In the genomic region with DNA sequence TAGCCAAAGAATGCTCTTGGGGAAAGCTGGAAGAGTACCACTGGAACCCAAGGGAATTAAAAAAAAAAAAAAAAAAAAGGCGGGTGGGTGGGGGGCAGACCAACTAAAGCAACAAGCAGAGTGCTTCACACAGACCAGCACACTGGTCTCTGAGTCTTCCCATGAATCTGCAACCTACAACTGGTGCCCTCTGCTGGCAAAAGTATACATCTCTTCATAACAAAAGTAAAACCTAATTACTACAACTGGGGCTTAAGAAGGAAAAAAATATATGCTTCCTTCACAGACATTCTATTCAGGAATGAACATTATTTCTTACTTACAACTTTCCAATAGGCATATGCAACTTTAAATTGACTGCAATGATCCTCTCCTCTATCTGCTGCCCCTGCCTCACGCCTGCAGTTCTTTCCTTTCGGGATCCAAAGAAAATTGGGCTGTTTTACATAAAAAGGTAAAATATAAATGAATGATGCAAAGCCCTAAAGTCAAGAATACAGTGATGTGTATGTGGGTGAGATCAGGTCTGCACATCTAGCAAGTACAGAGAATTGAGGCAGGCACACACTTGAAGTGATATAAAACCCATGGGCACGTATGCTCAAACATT, we compare ENCODE assay signal across 8 cellular contexts. TPM values are rescaled to one million over a fixed set of nuclear protein-coding genes. Genes with fewer than 3 reads are reported as not detected.
DNase-seq lines count a peak whose midpoint lies in the region; ATAC-seq and TF ChIP-seq lines count a peak whose summit lies in the region.

No MANE protein-coding gene starts in this region.

- CTCF ChIA-PET in activated CD4-positive, alpha-beta memory T cell treated with anti-CD3 and anti-CD28 coated beads, Interleukin-2, amount 10 ng/mL, durations not matched to agents 7 days and 5 days (lab: Charles Lee), result interaction anchor here (0.6 to 6.5 kb wide), 34 partner anchors 8 to 291 kb away, joined by 3 to 254 read pairs (median 5); a partner anchor contains a TSS

- no peak for TF ChIP-seq POLR2A in erythroblast (IDR thresholded peaks at IDR 0.05; ENCODE audit: low read length)
- TF ChIP-seq POLR2A in transverse colon (IDR thresholded peaks at IDR 0.05), result no peak

- H3K27ac ChIP-seq in transverse colon, result no peak overlapping the region

- no peaks in the 10 kb centered on the region for H3K36me3 ChIP-seq in transverse colon

- no peak for DNase-seq in AG09309 (ENCODE audit: low read depth)
- DNase-seq in NCI-H82 (lab: John Stamatoyannopoulos, UW), result peak; percentile 75
- peak; percentile 61 for DNase-seq in activated CD4-positive, alpha-beta memory T cell treated with anti-CD3 and anti-CD28 coated beads, Interleukin-2, amount 10 ng/mL, durations not matched to agents 7 days and 5 days
- DNase-seq in erythroblast (lab: John Stamatoyannopoulos, UW), result peak; percentile 66 to 80
- DNase-seq in naive B cell, result peak; percentile 42
- peak; percentile 41 for DNase-seq in transverse colon

- in situ Hi-C loops in transverse colon (cut with MboI; ENCODE audit: low pct_ligation_motif_present in 1 of 4, low pct_unique_long_range_greater_than_20kb in 1 of 4, low sequenced_read_pairs in 3 of 4), result loop anchor here in 3 of 4 donors (10.0 to 25.0 kb wide), 3 partner anchors 78 to 106 kb away; no protein-coding TSS in a partner anchor

- H3K4me3 ChIP-seq in AG09309 (ENCODE audit: control insufficient read depth, low read depth, low read length), result no peak overlapping the region
- no peak overlapping the region for H3K4me3 ChIP-seq in transverse colon

- no peaks in the 10 kb centered on the region for H3K36me3 Mint-ChIP-seq in activated CD4-positive, alpha-beta memory T cell treated with anti-CD3 and anti-CD28 coated beads, Interleukin-2, amount 10 ng/mL, durations not matched to agents 7 days and 5 days (ENCODE audit: low read depth)
- no peaks in the 10 kb centered on the region for H3K36me3 Mint-ChIP-seq in naive B cell

- intact Hi-C loops in transverse colon (cut with DNase I; ENCODE audit: low total_unique reads), result loop anchor here (2.0 kb wide), 1 partner anchor 114 kb away; no protein-coding TSS in a partner anchor

- no peaks in the 10 kb centered on the region for H3K9me3 Mint-ChIP-seq in activated CD4-positive, alpha-beta memory T cell treated with anti-CD3 and anti-CD28 coated beads, Interleukin-2, amount 10 ng/mL, durations not matched to agents 7 days and 5 days
- H3K9me3 Mint-ChIP-seq in naive B cell, result no peaks in the 10 kb centered on the region

- ATAC-seq in GM18517 (IDR thresholded peaks at IDR 0.05; ENCODE audit: unreplicated experiment) (peak; percentile 67), HG03439 (IDR thresholded peaks at IDR 0.05; ENCODE audit: unreplicated experiment) (peak; percentile 55), naive B cell (ENCODE audit: low read depth in 2 of 2) (peak; percentile 63 to 78)

- no peaks in the 10 kb centered on the region for H3K9me3 ChIP-seq in transverse colon

- peaks cover 0 to 3% (median 0%) of the 10 kb centered on the region in 4 donors for H3K4me1 ChIP-seq in transverse colon

- H3K4me1 Mint-ChIP-seq in activated CD4-positive, alpha-beta memory T cell treated with anti-CD3 and anti-CD28 coated beads, Interleukin-2, amount 10 ng/mL, durations not matched to agents 7 days and 5 days, result peaks cover 8% of the 10 kb centered on the region
- H3K4me1 Mint-ChIP-seq in naive B cell, result peaks cover 0 to 4% (median 2%) of the 10 kb centered on the region in 3 donors

- TF ChIP-seq CTCF in AG09309 (IDR thresholded peaks at IDR 0.05; ENCODE audit: control insufficient read depth, insufficient read depth, low read depth, low read length, missing control alignments) (peak; percentile 67), transverse colon (IDR thresholded peaks at IDR 0.05) (peak; percentile 55 to 65 (median 61))

- WGBS in transverse colon (ENCODE audit: low coverage in 1 of 2), 2 donors, result 73 to 100% methylated on average over 3 to 4 of the region's 4 CpGs

- POLR2A ChIA-PET in activated CD4-positive, alpha-beta memory T cell treated with anti-CD3 and anti-CD28 coated beads, Interleukin-2, amount 10 ng/mL, durations not matched to agents 7 days and 5 days (lab: Charles Lee), result interaction anchor here (0.6 to 3.6 kb wide), 5 partner anchors 11 to 114 kb away, joined by 3 to 20 read pairs (median 5); a partner anchor contains a TSS

- H3K27me3 Mint-ChIP-seq in activated CD4-positive, alpha-beta memory T cell treated with anti-CD3 and anti-CD28 coated beads, Interleukin-2, amount 10 ng/mL, durations not matched to agents 7 days and 5 days, result no peaks in the 10 kb centered on the region
- H3K27me3 Mint-ChIP-seq in naive B cell, result no peaks in the 10 kb centered on the region

- H3K4me3 Mint-ChIP-seq in activated CD4-positive, alpha-beta memory T cell treated with anti-CD3 and anti-CD28 coated beads, Interleukin-2, amount 10 ng/mL, durations not matched to agents 7 days and 5 days, result no peak overlapping the region
- peak overlapping the region in 1 of 8 donors; percentile 31 for H3K4me3 Mint-ChIP-seq in naive B cell

- H3K27me3 ChIP-seq in transverse colon, result no peaks in the 10 kb centered on the region

- no peak overlapping the region for H3K27ac Mint-ChIP-seq in activated CD4-positive, alpha-beta memory T cell treated with anti-CD3 and anti-CD28 coated beads, Interleukin-2, amount 10 ng/mL, durations not matched to agents 7 days and 5 days
- no peak overlapping the region for H3K27ac Mint-ChIP-seq in naive B cell

- no peak for TF ChIP-seq EP300 in transverse colon (IDR thresholded peaks at IDR 0.05; ENCODE audit: low read depth)

RNA-seq across cellular contexts. Expression of a gene that starts 7.2 kb away (rescaled TPM):
- 1 to 10 TPM; 2.8 to 3.6 TPM for total RNA-seq in activated CD4-positive, alpha-beta memory T cell treated with anti-CD3 and anti-CD28 coated beads, Interleukin-2, amount 10 ng/mL, durations not matched to agents 7 days and 5 days
- 1 to 10 TPM in 3 of 6 donors, under 1 TPM in 3; 0.09 to 2.7 (median 0.97) TPM for polyA plus RNA-seq in naive B cell (ENCODE audit: low read depth in 6 of 6)
- 1 to 10 TPM in 3 of 4 donors, under 1 TPM in 1; 0.75 to 4.4 (median 2.6) TPM for total RNA-seq in transverse colon

RNA-seq across cellular contexts. Expression of a gene that starts 11.0 kb away (rescaled TPM):
- 10 to 100 TPM; 24.0 to 24.6 TPM for total RNA-seq in activated CD4-positive, alpha-beta memory T cell treated with anti-CD3 and anti-CD28 coated beads, Interleukin-2, amount 10 ng/mL, durations not matched to agents 7 days and 5 days
- 10 to 100 TPM in 5 of 6 donors, 1 to 10 TPM in 1; 7.3 to 22.2 (median 17.9) TPM for polyA plus RNA-seq in naive B cell (ENCODE audit: low read depth in 6 of 6)
- 10 to 100 TPM in 1 of 4 donors, 1 to 10 TPM in 3; 6.0 to 10.8 (median 9.0) TPM for total RNA-seq in transverse colon
